In genomic region chr16:51222016-51222415, GRCh38 we compare ENCODE assay signal across 14 cellular contexts.
DNase-seq lines count a peak whose midpoint lies in the region; ATAC-seq and TF ChIP-seq lines count a peak whose summit lies in the region.
"Had no signal": no experiment of that assay in that cellular context is flagged by ENCODE, and none has a peak within 500 bp of the region (broad histone marks: within the 10 kb centered on the region; RNA-seq: fewer than 3 reads in every experiment).

No MANE protein-coding gene starts in this region.

- H3K27ac Mint-ChIP-seq in nephron progenitor cell (peak overlapping the region; percentile 22), WTC11 (no peak overlapping the region)
- H3K27ac Mint-ChIP-seq: B cell; CD4-positive, alpha-beta T cell had no signal

- no peaks in the 10 kb centered on the region for H3K27me3 Mint-ChIP-seq in nephron progenitor cell (ENCODE audit: low read depth, poor library complexity)
- H3K27me3 Mint-ChIP-seq in WTC11 (ENCODE audit: low read depth) = no peaks in the 10 kb centered on the region
- H3K27me3 Mint-ChIP-seq: B cell; CD4-positive, alpha-beta T cell had no signal

- no peak for ATAC-seq in WTC11
- ATAC-seq: GM12878 had no signal

- H3K36me3 Mint-ChIP-seq in nephron progenitor cell (ENCODE audit: low read depth) (peaks cover 43% of the 10 kb centered on the region), WTC11 (peaks cover 15% of the 10 kb centered on the region)

- no peak overlapping the region for H3K4me3 Mint-ChIP-seq in nephron progenitor cell
- no peak overlapping the region for H3K4me3 Mint-ChIP-seq in WTC11
- H3K4me3 Mint-ChIP-seq: B cell; CD4-positive, alpha-beta T cell had no signal

- H3K4me1 Mint-ChIP-seq in nephron progenitor cell (peaks cover 25% of the 10 kb centered on the region), WTC11 (peaks cover 13% of the 10 kb centered on the region)
- H3K4me1 Mint-ChIP-seq: B cell had no signal

- POLR2A ChIA-PET in WTC11 (lab: Charles Lee) = no interaction called here

- H3K9me3 Mint-ChIP-seq in nephron progenitor cell = peaks cover 37% of the 10 kb centered on the region
- H3K9me3 Mint-ChIP-seq in WTC11 = peaks cover 28% of the 10 kb centered on the region

- TF ChIP-seq CTCF in nephron progenitor cell (IDR thresholded peaks at IDR 0.05) (no peak), WTC11 (IDR thresholded peaks at IDR 0.05) (no peak)

- peak; percentile 10 for DNase-seq in NCI-H82 (lab: John Stamatoyannopoulos, UW)
- DNase-seq in NCI-H82 treated with DMSO at 0.1 percent for 48 hours (lab: John Stamatoyannopoulos, UW; ENCODE audit: unreplicated experiment) = no peak
- DNase-seq in DMS 273 treated with DMSO at 0.1 percent for 48 hours (lab: John Stamatoyannopoulos, UW) = peak; percentile 78
- peak; percentile 50 for DNase-seq in NCI-H510A treated with DMSO at 0.1 percent for 48 hours (lab: John Stamatoyannopoulos, UW)
- DNase-seq in nephron progenitor cell = no peak
- no peak for DNase-seq in WTC11 (ENCODE audit: low spot score)
- DNase-seq in T1000 (lab: John Stamatoyannopoulos, UW) = no peak
- DNase-seq: C1 segment of cervical spinal cord; CD4-positive, alpha-beta T cell; DMS79; GM23248; H7 had no signal

- CTCF ChIA-PET in WTC11 (lab: Charles Lee) = no interaction called here

TF ChIP-seq in WTC11, 78 proteins besides CTCF, POLR2A, EP300 and RAD21:
- TF ChIP-seq ETV6 (CRISPR knock-in tag; IDR thresholded peaks at IDR 0.05) (no peak), NFYB (CRISPR knock-in tag; conservative IDR thresholded peaks at IDR 0.05; ENCODE audit: low read depth) (no peak), NFATC4 (CRISPR knock-in tag; IDR thresholded peaks at IDR 0.05) (no peak), ZNF416 (CRISPR knock-in tag; IDR thresholded peaks at IDR 0.05) (no peak), GABPB1 (CRISPR knock-in tag; IDR thresholded peaks at IDR 0.05) (no peak), ZNF219 (CRISPR knock-in tag; IDR thresholded peaks at IDR 0.05; ENCODE audit: borderline replicate concordance) (no peak), ZSCAN18 (CRISPR knock-in tag; IDR thresholded peaks at IDR 0.05) (no peak), ZNF121 (CRISPR knock-in tag; IDR thresholded peaks at IDR 0.05) (no peak), ZNF423 (CRISPR knock-in tag; IDR thresholded peaks at IDR 0.05) (no peak)

Comparison
In these comparisons a context has a peak if more than half of its experiments do, and no peak if none do; other contexts are left out.
1. DNase-seq: peak in NCI-H82 (single experiment), DMS 273 treated with DMSO at 0.1 percent for 48 hours (single experiment) and NCI-H510A treated with DMSO at 0.1 percent for 48 hours (single experiment); none in NCI-H82 treated with DMSO at 0.1 percent for 48 hours (single experiment), nephron progenitor cell (single experiment), WTC11 (single experiment) and T1000 (single experiment).